In the genomic region with DNA sequence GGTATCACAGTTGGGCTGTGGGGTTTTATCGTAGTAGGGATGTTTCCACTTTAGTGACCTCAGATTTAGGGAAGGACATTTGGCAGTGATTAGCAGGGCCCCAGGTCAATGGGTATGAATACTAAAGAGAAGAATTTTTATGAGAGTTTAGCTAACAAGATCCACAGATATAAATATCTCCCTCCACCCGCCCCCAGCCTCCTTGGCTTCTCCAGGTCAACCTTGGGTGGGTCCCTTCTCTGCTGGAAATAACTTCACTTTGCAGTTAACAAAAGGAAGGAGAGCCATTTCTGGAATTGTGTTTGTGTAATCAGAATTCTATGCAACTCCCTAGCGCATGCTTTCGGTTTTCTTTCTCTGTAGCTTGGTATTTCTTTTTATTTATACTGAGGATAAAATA, we compare ENCODE assay signal across 9 cellular contexts. TPM values are rescaled to one million over a fixed set of nuclear protein-coding genes. Genes with fewer than 3 reads are reported as not detected.
DNase-seq lines count a peak whose midpoint lies in the region; ATAC-seq and TF ChIP-seq lines count a peak whose summit lies in the region.
"Had no signal": no experiment of that assay in that cellular context is flagged by ENCODE, and none has a peak within 500 bp of the region (broad histone marks: within the 10 kb centered on the region; RNA-seq: fewer than 3 reads in every experiment).

No MANE protein-coding gene starts in this region.

- H3K4me3 ChIP-seq in mesenchymal stem cell (ENCODE audit: insufficient read depth in 1 of 2, low read depth in 1 of 2, low read length in 2 of 2) (peak overlapping the region in 1 of 2 experiments; percentile 93), upper lobe of left lung (peak overlapping the region in 2 of 4 donors; percentile 7 to 53)

- ATAC-seq in left cardiac atrium (no peak), Right ventricle myocardium inferior (no peak), upper lobe of left lung (ENCODE audit: low FRiP score in 2 of 2) (peak in 1 of 2 donors; percentile 7), GM19395 (IDR thresholded peaks at IDR 0.05; ENCODE audit: unreplicated experiment) (no peak)
- ATAC-seq: Panc1 had no signal

- peaks cover 28% of the 10 kb centered on the region for H3K36me3 Mint-ChIP-seq in activated CD4-positive, alpha-beta memory T cell treated with anti-CD3 and anti-CD28 coated beads for 36 hours

- H4K8ac ChIP-seq in mesenchymal stem cell (ENCODE audit: low read length), result no peak overlapping the region

- no peak for TF ChIP-seq EP300 in upper lobe of left lung (IDR thresholded peaks at IDR 0.05)

- CTCF ChIA-PET in activated CD4-positive, alpha-beta memory T cell treated with anti-CD3 and anti-CD28 coated beads for 36 hours (lab: Charles Lee), result interaction anchor here (0.7 to 7.3 kb wide), 11 partner anchors 9 to 94 kb away, joined by 3 to 109 read pairs (median 12); partner anchors contain the start of gene RIPOR2

- H2BK12ac ChIP-seq in mesenchymal stem cell (ENCODE audit: low read length in 2 of 2), result no peak overlapping the region

- H3K9ac ChIP-seq in mesenchymal stem cell (ENCODE audit: low read length), result peak overlapping the region; percentile 89

- H2BK5ac ChIP-seq in mesenchymal stem cell (ENCODE audit: low read depth, low read length, poor library complexity, severe bottlenecking), result no peak overlapping the region

- H3K14ac ChIP-seq in mesenchymal stem cell (ENCODE audit: low read length in 2 of 2), result no peak overlapping the region

- no peak overlapping the region for H2AFZ ChIP-seq in mesenchymal stem cell (ENCODE audit: low read depth, low read length)

- no peak overlapping the region for H3K4ac ChIP-seq in mesenchymal stem cell (ENCODE audit: low read depth in 1 of 2, low read length in 2 of 2)

- no peak for TF ChIP-seq CTCF in upper lobe of left lung (IDR thresholded peaks at IDR 0.05)

- intact Hi-C loops in left cardiac atrium (cut with DNase I), result no loop called here
- intact Hi-C loops in Right ventricle myocardium inferior (cut with DNase I), result loop anchor here (5.0 kb wide), 1 partner anchor 51 kb away; no protein-coding TSS in a partner anchor
- intact Hi-C loops in activated CD4-positive, alpha-beta memory T cell treated with anti-CD3 and anti-CD28 coated beads for 36 hours (cut with micrococcal nuclease), result loop anchor here (1.0 to 2.0 kb wide), 4 partner anchors 16 to 98 kb away; no protein-coding TSS in a partner anchor

- H3K9me3 ChIP-seq in mesenchymal stem cell (ENCODE audit: control insufficient read depth, low read length) (peaks cover 5% of the 10 kb centered on the region), upper lobe of left lung (no peaks in the 10 kb centered on the region)

- no peak overlapping the region for H2BK120ac ChIP-seq in mesenchymal stem cell (ENCODE audit: low read depth, low read length)

- H2AK5ac ChIP-seq in mesenchymal stem cell (ENCODE audit: low read length, severe bottlenecking), result no peak overlapping the region

- H3K79me1 ChIP-seq in mesenchymal stem cell (replicated peaks; ENCODE audit: low read length, poor library complexity, severe bottlenecking), result no peaks in the 10 kb centered on the region

- H3K4me1 ChIP-seq in mesenchymal stem cell (ENCODE audit: control insufficient read depth, insufficient read depth, low read depth, low read length), result peaks cover 14% of the 10 kb centered on the region
- H3K4me1 ChIP-seq in upper lobe of left lung, result peaks cover 27 to 44% (median 35%) of the 10 kb centered on the region in 4 donors

- peaks cover 11 to 50% of the 10 kb centered on the region in 2 experiments for H3K27me3 ChIP-seq in mesenchymal stem cell (ENCODE audit: control insufficient read depth in 1 of 2, insufficient read depth in 1 of 2, low read length in 2 of 2)
- no peaks in the 10 kb centered on the region for H3K27me3 ChIP-seq in upper lobe of left lung

- no peak overlapping the region for H3K18ac ChIP-seq in mesenchymal stem cell (ENCODE audit: low read depth in 1 of 2, low read length in 2 of 2)

- no peak overlapping the region for H3K4me2 ChIP-seq in mesenchymal stem cell (ENCODE audit: low read length, poor library complexity, severe bottlenecking)

- peak overlapping the region; percentile 95 for H3K27ac Mint-ChIP-seq in activated CD4-positive, alpha-beta memory T cell treated with anti-CD3 and anti-CD28 coated beads for 36 hours

- 73% methylated on average over 3 of the region's 4 CpGs for WGBS in mesenchymal stem cell
- 31 to 36% methylated on average over 4 of the region's 4 CpGs for WGBS in upper lobe of left lung, 2 donors

- no peak for TF ChIP-seq POLR2A in upper lobe of left lung (IDR thresholded peaks at IDR 0.05)

- no peak overlapping the region for H2BK15ac ChIP-seq in mesenchymal stem cell (ENCODE audit: low read depth, poor library complexity, severe bottlenecking)

- no peaks in the 10 kb centered on the region for H3K27me3 Mint-ChIP-seq in activated CD4-positive, alpha-beta memory T cell treated with anti-CD3 and anti-CD28 coated beads for 36 hours

- POLR2A ChIA-PET in activated CD4-positive, alpha-beta memory T cell treated with anti-CD3 and anti-CD28 coated beads for 36 hours (lab: Charles Lee), result interaction anchor here (0.7 to 6.0 kb wide), 9 partner anchors 9 to 118 kb away, joined by 3 to 63 read pairs (median 16); partner anchors contain the start of gene RIPOR2

- H3K9me3 Mint-ChIP-seq in activated CD4-positive, alpha-beta memory T cell treated with anti-CD3 and anti-CD28 coated beads for 36 hours, result peaks cover 8% of the 10 kb centered on the region

- no peak overlapping the region for H3K23ac ChIP-seq in mesenchymal stem cell (ENCODE audit: low read length in 2 of 2)

- H3K4me3 Mint-ChIP-seq in activated CD4-positive, alpha-beta memory T cell treated with anti-CD3 and anti-CD28 coated beads for 36 hours, result peak overlapping the region; percentile 91

- H4K91ac ChIP-seq in mesenchymal stem cell (ENCODE audit: low read length), result no peak overlapping the region

- H3K36me3 ChIP-seq in mesenchymal stem cell (ENCODE audit: control insufficient read depth in 1 of 2, insufficient read depth in 2 of 2, low read depth in 1 of 2, low read length in 2 of 2) (no peaks in the 10 kb centered on the region), upper lobe of left lung (no peaks in the 10 kb centered on the region)

- H3K4me1 Mint-ChIP-seq in activated CD4-positive, alpha-beta memory T cell treated with anti-CD3 and anti-CD28 coated beads for 36 hours (ENCODE audit: low read depth), result peaks cover 86% of the 10 kb centered on the region

- DNase-seq in left cardiac atrium (peak; percentile 23), Right ventricle myocardium inferior (ENCODE audit: missing footprints) (no peak), mesenchymal stem cell (no peak), upper lobe of left lung (no peak), NCI-H1417 (lab: John Stamatoyannopoulos, UW) (no peak), anterior cingulate cortex (lab: John Stamatoyannopoulos, UW) (no peak)
- DNase-seq in activated CD4-positive, alpha-beta memory T cell treated with anti-CD3 and anti-CD28 coated beads for 36 hours, result no peak

- H3K27ac ChIP-seq in mesenchymal stem cell (ENCODE audit: low read length, poor library complexity, severe bottlenecking), result no peak overlapping the region
- H3K27ac ChIP-seq in upper lobe of left lung, result peak overlapping the region in 3 of 4 donors; percentile 18 to 59 (median 48)

RNA-seq across cellular contexts. Expression of gene RIPOR2, which starts 27.2 kb away (rescaled TPM):
- 1 to 10 TPM; 4.8 to 5.4 TPM for total RNA-seq in left cardiac atrium
- total RNA-seq in Right ventricle myocardium inferior, result 2.6 TPM
- total RNA-seq in activated CD4-positive, alpha-beta memory T cell treated with anti-CD3 and anti-CD28 coated beads for 36 hours, result 10 to 100 TPM; 64.5 to 68.7 TPM
- 0.62 TPM for polyA plus RNA-seq in mesenchymal stem cell (2013, experiment 1 of 2)
- 0.41 TPM for polyA plus RNA-seq in mesenchymal stem cell (2013, experiment 2 of 2)
- 10 to 100 TPM; 25.3 to 67.1 (median 48.3) TPM for total RNA-seq in upper lobe of left lung

Comparison
In these comparisons a context has a peak if more than half of its experiments do, and no peak if none do; other contexts are left out.
1. intact Hi-C loops: an anchor here in Right ventricle myocardium inferior (5.0 kb wide) and activated CD4-positive, alpha-beta memory T cell treated with anti-CD3 and anti-CD28 coated beads for 36 hours (1.0 to 2.0 kb wide); none called in left cardiac atrium.